1 cellular context compared by ENCODE assay signal in the genomic region with DNA sequence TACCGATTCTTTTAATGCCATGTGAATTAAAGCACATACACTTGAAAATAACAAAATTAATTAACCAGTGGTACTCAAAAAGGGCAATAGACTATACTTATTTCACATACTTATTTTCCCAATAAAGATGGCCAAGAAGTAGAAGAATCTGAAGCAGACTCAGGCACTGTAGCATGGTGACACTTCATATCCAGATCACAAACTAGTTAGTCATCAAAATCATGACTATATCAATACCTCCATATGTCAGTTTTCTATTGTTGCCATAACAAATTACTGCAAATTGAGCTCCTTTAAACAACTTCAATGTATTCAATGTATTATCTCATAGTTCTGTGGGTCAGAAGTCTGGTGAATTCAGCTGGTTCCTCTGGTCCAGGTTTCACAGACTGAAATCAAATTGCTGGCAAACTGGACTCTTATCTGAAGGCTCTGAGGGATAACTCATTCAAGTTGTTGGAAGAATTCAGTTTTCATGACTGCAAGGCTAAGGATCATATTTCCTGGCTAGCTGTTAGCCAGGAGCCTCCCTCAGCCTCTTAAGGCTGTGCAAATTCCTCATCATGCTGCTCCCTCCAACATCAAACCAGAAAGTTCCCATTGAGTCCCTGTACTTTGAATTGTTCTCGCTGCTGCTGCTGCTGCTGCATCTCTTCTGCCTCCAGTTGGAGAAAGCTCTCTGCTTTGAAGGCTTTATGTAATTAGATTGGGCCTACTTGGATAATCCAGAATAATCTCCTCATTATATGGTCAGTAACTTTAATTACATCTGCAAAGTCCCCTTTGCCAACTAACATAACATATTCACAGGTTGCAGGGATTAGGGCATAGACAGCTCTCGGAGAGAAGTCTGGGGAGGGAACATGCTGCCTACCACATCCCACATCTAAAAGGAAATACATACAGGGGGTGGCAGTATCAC.
TF ChIP-seq lines count a peak whose summit lies in the region.

No MANE protein-coding gene starts in this region.

TF ChIP-seq in GM23338, 12 proteins besides CTCF, POLR2A, EP300 and RAD21 (continued from another document):
- no peak for TF ChIP-seq ZNF462 (CRISPR knock-in tag; IDR thresholded peaks at IDR 0.05)
- TF ChIP-seq POLR2AphosphoS5 (IDR thresholded peaks at IDR 0.05; ENCODE audit: low read depth) = no peak
- TF ChIP-seq ZNF114 (CRISPR knock-in tag; IDR thresholded peaks at IDR 0.05) = no peak
- no peak for TF ChIP-seq ZNF331 (CRISPR knock-in tag; IDR thresholded peaks at IDR 0.05; ENCODE audit: low read depth)
- TF ChIP-seq EZH2phosphoT487 (IDR thresholded peaks at IDR 0.05; ENCODE audit: unreplicated experiment) = no peak
- TF ChIP-seq JUNB (IDR thresholded peaks at IDR 0.05; ENCODE audit: unreplicated experiment) = no peak
- no peak for TF ChIP-seq STAT1 (IDR thresholded peaks at IDR 0.05; ENCODE audit: unreplicated experiment)
- no peak for TF ChIP-seq NANOG (IDR thresholded peaks at IDR 0.05; ENCODE audit: borderline replicate concordance)
- TF ChIP-seq, protein P1, sequence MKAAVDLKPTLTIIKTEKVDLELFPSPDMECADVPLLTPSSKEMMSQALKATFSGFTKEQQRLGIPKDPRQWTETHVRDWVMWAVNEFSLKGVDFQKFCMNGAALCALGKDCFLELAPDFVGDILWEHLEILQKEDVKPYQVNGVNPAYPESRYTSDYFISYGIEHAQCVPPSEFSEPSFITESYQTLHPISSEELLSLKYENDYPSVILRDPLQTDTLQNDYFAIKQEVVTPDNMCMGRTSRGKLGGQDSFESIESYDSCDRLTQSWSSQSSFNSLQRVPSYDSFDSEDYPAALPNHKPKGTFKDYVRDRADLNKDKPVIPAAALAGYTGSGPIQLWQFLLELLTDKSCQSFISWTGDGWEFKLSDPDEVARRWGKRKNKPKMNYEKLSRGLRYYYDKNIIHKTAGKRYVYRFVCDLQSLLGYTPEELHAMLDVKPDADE (IDR thresholded peaks at IDR 0.05) = no peak
- TF ChIP-seq EZH2 (IDR thresholded peaks at IDR 0.05; ENCODE audit: low read depth, unreplicated experiment) = no peak
- TF ChIP-seq REST (IDR thresholded peaks at IDR 0.05; ENCODE audit: unreplicated experiment) = no peak
